Comparison of ENCODE assay signal across 8 cellular contexts in genomic region chr20:63520594-63520938, GRCh38. TPM values are rescaled to one million over a fixed set of nuclear protein-coding genes. Genes with fewer than 3 reads are reported as not detected.
DNase-seq lines count a peak whose midpoint lies in the region; ATAC-seq and TF ChIP-seq lines count a peak whose summit lies in the region.

Gene PPDPF (plus strand): TSS chr20:63520765. CDS start chr20:63521309, 544 bp downstream.

- H2AFZ ChIP-seq in fibroblast of lung (ENCODE audit: low read length) = peak within 1 kb of the TSS; percentile 62

- H3K27ac Mint-ChIP-seq in CD4-positive, alpha-beta T cell = peak within 1 kb of the TSS; percentile 69
- peak within 1 kb of the TSS; percentile 44 to 92 (median 84) for H3K27ac Mint-ChIP-seq in naive thymus-derived CD8-positive, alpha-beta T cell
- H3K27ac Mint-ChIP-seq in stimulated activated effector memory CD8-positive, alpha-beta T cell treated with anti-CD3 and anti-CD28 coated beads, Interleukin-12 subunit alpha, Interleukin-12 subunit beta, amount 100 ng/mL, for 72 hours = peak within 1 kb of the TSS; percentile 34

- H3K27me3 Mint-ChIP-seq in CD4-positive, alpha-beta T cell = no peaks in the 10 kb centered on the region
- peaks cover 0 to 2% (median 0%) of the 10 kb centered on the region in 5 donors for H3K27me3 Mint-ChIP-seq in naive thymus-derived CD8-positive, alpha-beta T cell

- no TSS peak for BruUV-seq in Panc1 (replicated peaks; lab: Mats Ljungman, UMichigan)

- POLR2A ChIA-PET in CD4-positive, alpha-beta T cell (lab: Charles Lee) = interaction anchor here (0.6 to 4.0 kb wide), 33 partner anchors 10 to 735 kb away, joined by 3 to 71 read pairs (median 4); partner anchors contain the start of genes ARFRP1, GMEB2, HELZ2 and LIME1
- POLR2A ChIA-PET in Panc1 (lab: Charles Lee) = interaction anchor here (0.6 to 1.9 kb wide), 2 partner anchors 17 to 454 kb away, joined by 5 to 12 read pairs; partner anchors contain the start of gene PTK6
- POLR2A ChIA-PET in naive thymus-derived CD8-positive, alpha-beta T cell (lab: Charles Lee) = interaction anchor here (1.0 to 7.8 kb wide), 29 partner anchors 10 to 735 kb away, joined by 3 to 174 read pairs (median 5); partner anchors contain the start of genes GMEB2, LIME1, PCMTD2 and PRPF6

- CTCF ChIA-PET in CD4-positive, alpha-beta T cell (lab: Charles Lee) = interaction anchor here (1.0 to 2.4 kb wide), 4 partner anchors 17 to 518 kb away, joined by 3 to 18 read pairs (median 6); partner anchors contain the start of gene PTK6
- CTCF ChIA-PET in Panc1 (lab: Charles Lee) = interaction anchor here (1.5 kb wide), 1 partner anchor 17 kb away, joined by 10 read pairs; the partner anchor contains the start of gene PTK6

- no peaks in the 10 kb centered on the region for H3K9me3 ChIP-seq in CD4-positive, alpha-beta T cell (ENCODE audit: control insufficient read depth, low read length)
- H3K9me3 ChIP-seq in Panc1 (ENCODE audit: control insufficient read depth, insufficient read depth, low read depth, low read length) (no peaks in the 10 kb centered on the region), fibroblast of lung (ENCODE audit: control insufficient read depth, insufficient read depth, low read depth, low read length) (no peaks in the 10 kb centered on the region)

- peaks cover 14% of the 10 kb centered on the region for H3K79me2 ChIP-seq in fibroblast of lung (ENCODE audit: control insufficient read depth, insufficient read depth, low read length)

- H3K36me3 ChIP-seq in Panc1 (ENCODE audit: control insufficient read depth, insufficient read depth, low read length) (peaks cover 4% of the 10 kb centered on the region; the same call in 1 of the 2 replicates), fibroblast of lung (ENCODE audit: control insufficient read depth, insufficient read depth, low read length) (peaks cover 5% of the 10 kb centered on the region)

- H3K4me3 ChIP-seq in Panc1 (ENCODE audit: low read depth in 2 of 2, low read length in 2 of 2) (peak within 1 kb of the TSS; percentile 79 to 80), fibroblast of lung (replicated peaks in 1 of 4; ENCODE audit: control extremely low read depth in 1 of 4, insufficient read depth in 1 of 4, low read depth in 3 of 4, low read length in 4 of 4) (peak within 1 kb of the TSS; percentile 69 to 92 (median 92))

- DNase-seq in CD4-positive, alpha-beta T cell = peak; percentile 75 to 90 (median 82)
- DNase-seq in Panc1 (ENCODE audit: low read depth, low spot score) = no peak
- peak; percentile 71 to 77 for DNase-seq in activated T-helper 1 cell treated with anti-CD3 and anti-CD28 coated beads, Interleukin-2, amount 50 U/mL, for 16 hours (ENCODE audit: low read depth in 1 of 2, low spot score in 1 of 2)
- DNase-seq in fibroblast of lung (ENCODE audit: low read depth in 2 of 2) = peak; percentile 67 to 80
- DNase-seq in naive thymus-derived CD8-positive, alpha-beta T cell = peak; percentile 74 to 94 (median 86)
- peak in 1 of 2 donors; percentile 89 for DNase-seq in stimulated activated effector memory CD8-positive, alpha-beta T cell treated with anti-CD3 and anti-CD28 coated beads, Interleukin-12 subunit alpha, Interleukin-12 subunit beta, amount 100 ng/mL, for 72 hours (ENCODE audit: low spot score in 2 of 2)

- peak within 1 kb of the TSS; percentile 35 for H3K27ac ChIP-seq in CD4-positive, alpha-beta T cell (ENCODE audit: low read depth, low read length)
- H3K27ac ChIP-seq in Panc1 (ENCODE audit: low read length) (peak within 1 kb of the TSS; percentile 80), fibroblast of lung (ENCODE audit: insufficient read depth, low read length) (peak within 1 kb of the TSS; percentile 79)

- peak within 1 kb of the TSS; percentile 88 for H3K4me3 Mint-ChIP-seq in CD4-positive, alpha-beta T cell
- H3K4me3 Mint-ChIP-seq in naive thymus-derived CD8-positive, alpha-beta T cell = peak within 1 kb of the TSS; percentile 74 to 89 (median 82)
- peak within 1 kb of the TSS; percentile 77 for H3K4me3 Mint-ChIP-seq in stimulated activated effector memory CD8-positive, alpha-beta T cell treated with anti-CD3 and anti-CD28 coated beads, Interleukin-12 subunit alpha, Interleukin-12 subunit beta, amount 100 ng/mL, for 72 hours

- H3K4me1 Mint-ChIP-seq in CD4-positive, alpha-beta T cell (ENCODE audit: low read depth) = peaks cover 13% of the 10 kb centered on the region
- peaks cover 12 to 24% (median 14%) of the 10 kb centered on the region in 4 donors for H3K4me1 Mint-ChIP-seq in naive thymus-derived CD8-positive, alpha-beta T cell
- peaks cover 12% of the 10 kb centered on the region for H3K4me1 Mint-ChIP-seq in stimulated activated effector memory CD8-positive, alpha-beta T cell treated with anti-CD3 and anti-CD28 coated beads, Interleukin-12 subunit alpha, Interleukin-12 subunit beta, amount 100 ng/mL, for 72 hours

- peaks cover 29% of the 10 kb centered on the region for H3K36me3 Mint-ChIP-seq in CD4-positive, alpha-beta T cell (ENCODE audit: low read depth)
- H3K36me3 Mint-ChIP-seq in naive thymus-derived CD8-positive, alpha-beta T cell = peaks cover 0 to 17% (median 16%) of the 10 kb centered on the region in 3 donors
- peaks cover 35% of the 10 kb centered on the region for H3K36me3 Mint-ChIP-seq in stimulated activated effector memory CD8-positive, alpha-beta T cell treated with anti-CD3 and anti-CD28 coated beads, Interleukin-12 subunit alpha, Interleukin-12 subunit beta, amount 100 ng/mL, for 72 hours

- peaks cover 3% of the 10 kb centered on the region for H3K9me3 Mint-ChIP-seq in CD4-positive, alpha-beta T cell
- H3K9me3 Mint-ChIP-seq in naive thymus-derived CD8-positive, alpha-beta T cell = peaks cover 0 to 8% (median 2%) of the 10 kb centered on the region in 9 donors
- H3K9me3 Mint-ChIP-seq in stimulated activated effector memory CD8-positive, alpha-beta T cell treated with anti-CD3 and anti-CD28 coated beads, Interleukin-12 subunit alpha, Interleukin-12 subunit beta, amount 100 ng/mL, for 72 hours = peaks cover 5% of the 10 kb centered on the region

- in situ Hi-C loops in Panc1 (cut with HindIII; ENCODE audit: low pct_unique_long_range_greater_than_20kb, low sequenced_read_pairs) = no loop called here

- peak within 1 kb of the TSS; percentile 81 for H3K9ac ChIP-seq in fibroblast of lung (ENCODE audit: insufficient read depth, low read length)

- TF ChIP-seq CTCF in CD4-positive, alpha-beta T cell (IDR thresholded peaks at IDR 0.05) = no peak
- no peak for TF ChIP-seq CTCF in Panc1 (IDR thresholded peaks at IDR 0.05)
- TF ChIP-seq CTCF in fibroblast of lung (conservative IDR thresholded peaks at IDR 0.05 in 1 of 2, IDR thresholded peaks at IDR 0.05 in 1 of 2; ENCODE audit: low read depth in 1 of 2, low read length in 2 of 2) = no peak

- H3K4me2 ChIP-seq in fibroblast of lung (ENCODE audit: extremely low read depth, insufficient read depth, low read length) = peak within 1 kb of the TSS; percentile 87

- H3K4me1 ChIP-seq in Panc1 (ENCODE audit: control insufficient read depth, insufficient read depth, low read length) = peaks cover 7% of the 10 kb centered on the region
- peaks cover 2% of the 10 kb centered on the region for H3K4me1 ChIP-seq in fibroblast of lung (ENCODE audit: control insufficient read depth, extremely low read depth, insufficient read depth, low read length)

- H4K20me1 ChIP-seq in fibroblast of lung (ENCODE audit: control insufficient read depth, extremely low read depth, insufficient read depth, low read length) = no peaks in the 10 kb centered on the region

- ATAC-seq in CD4-positive, alpha-beta T cell (ENCODE audit: poor library complexity) = peak; percentile 80
- ATAC-seq in GM19372 (IDR thresholded peaks at IDR 0.05; ENCODE audit: low read depth, unreplicated experiment) = peak; percentile 82
- ATAC-seq in HG03521 (IDR thresholded peaks at IDR 0.05; ENCODE audit: unreplicated experiment) = peak; percentile 73
- ATAC-seq in Panc1 = peak; percentile 86
- ATAC-seq in naive thymus-derived CD8-positive, alpha-beta T cell = peak; percentile 78
- ATAC-seq in stimulated activated effector memory CD8-positive, alpha-beta T cell treated with anti-CD3 and anti-CD28 coated beads, Interleukin-12 subunit alpha, Interleukin-12 subunit beta, amount 100 ng/mL, for 72 hours = peak; percentile 86

- intact Hi-C loops in CD4-positive, alpha-beta T cell (cut with DNase I, micrococcal nuclease) = loop anchor here in 1 of 2 experiments (1.0 to 5.0 kb wide), 3 partner anchors 16 to 132 kb away; partner anchors contain the start of genes PTK6 and STMN3
- intact Hi-C loops in Panc1 (cut with micrococcal nuclease; ENCODE audit: unreplicated experiment) = no loop called here

- no peaks in the 10 kb centered on the region for H3K27me3 ChIP-seq in CD4-positive, alpha-beta T cell (ENCODE audit: control insufficient read depth, insufficient read depth, low read length)
- no peaks in the 10 kb centered on the region for H3K27me3 ChIP-seq in Panc1 (ENCODE audit: control insufficient read depth, insufficient read depth, low read length)
- no peaks in the 10 kb centered on the region for H3K27me3 ChIP-seq in fibroblast of lung (ENCODE audit: control insufficient read depth, insufficient read depth, low read length)

RNA-seq across cellular contexts. Expression of gene PPDPF, which starts in this region (rescaled TPM):
- 100 to 1,000 TPM; 249 to 251 TPM for total RNA-seq in CD4-positive, alpha-beta T cell
- total RNA-seq in Panc1 (2021; ENCODE audit: unreplicated experiment) (241 TPM), fibroblast of lung (39.5 and 58.0 TPM in 2 replicates)
- 323 TPM for polyA plus RNA-seq in Panc1 (2012; ENCODE audit: insufficient read length)
- polyA plus RNA-seq in fibroblast of lung = 29.7 and 34.0 TPM in 2 replicates
- 352 and 430 TPM in 2 replicates for polyA plus RNA-seq in fibroblast of lung (2012)
- polyA minus RNA-seq in fibroblast of lung (ENCODE audit: low replicate concordance) = 38.1 and 71.2 TPM in 2 replicates
- 100 to 1,000 TPM; 225 to 229 TPM for total RNA-seq in naive thymus-derived CD8-positive, alpha-beta T cell
- 10 to 100 TPM; 47.4 to 93.1 (median 78.1) TPM for polyA plus RNA-seq in naive thymus-derived CD8-positive, alpha-beta T cell

Comparison
In these comparisons a context has a peak if more than half of its experiments do, and no peak if none do; other contexts are left out.
1. H3K27ac Mint-ChIP-seq: peak in every context shown above with its lines; median percentile 84 in naive thymus-derived CD8-positive, alpha-beta T cell; 69 in CD4-positive, alpha-beta T cell; 34 in stimulated activated effector memory CD8-positive, alpha-beta T cell treated with anti-CD3 and anti-CD28 coated beads, Interleukin-12 subunit alpha, Interleukin-12 subunit beta, amount 100 ng/mL, for 72 hours.